ENCODE assay signal across 7 cellular contexts in genomic region chr11:89707080-89707479, GRCh38. TPM values are rescaled to one million over a fixed set of nuclear protein-coding genes. Genes with fewer than 3 reads are reported as not detected.
"Had no signal": no experiment of that assay in that cellular context is flagged by ENCODE, and none has a peak within 500 bp of the region (broad histone marks: within the 10 kb centered on the region; RNA-seq: fewer than 3 reads in every experiment).

No MANE protein-coding gene starts in this region.

RNA-seq across cellular contexts. Expression of gene TRIM77, which starts 3.0 kb away (rescaled TPM):
- total RNA-seq: HT-29, IMR-90, OCI-LY7, PC-3, SK-MEL-5, T-cell had no signal
- polyA plus RNA-seq: IMR-90, SK-N-SH had no signal
